In the genomic region with DNA sequence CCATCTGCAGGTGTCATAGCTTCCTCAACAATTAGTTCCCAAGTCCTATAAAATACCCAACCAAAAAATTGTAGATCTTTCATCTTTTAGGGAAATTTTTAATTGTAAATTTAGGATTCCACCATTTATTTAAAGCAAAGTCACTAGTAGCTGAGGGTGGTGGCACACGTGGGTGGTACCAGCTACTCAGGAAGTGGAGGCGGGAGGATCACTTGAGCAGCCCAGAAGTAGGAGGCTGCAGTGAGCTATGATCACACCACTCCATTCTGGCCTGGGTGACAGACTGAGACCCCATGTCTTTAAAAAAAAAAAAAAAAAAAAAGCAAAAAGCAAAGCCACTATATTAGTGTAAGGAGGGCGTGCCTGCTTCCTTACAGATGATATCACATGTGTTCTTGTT, we compare ENCODE assay signal across 29 cellular contexts.
"Had no signal": no experiment of that assay in that cellular context is flagged by ENCODE, and none has a peak within 500 bp of the region (broad histone marks: within the 10 kb centered on the region; RNA-seq: fewer than 3 reads in every experiment).

No MANE protein-coding gene starts in this region.

- ATAC-seq: activated T-cell treated with anti-CD3 and anti-CD28 coated beads, Interleukin-2, amount 50 U/mL, for 72 hours; gastroesophageal sphincter; heart left ventricle; naive thymus-derived CD4-positive, alpha-beta T cell had no signal

- H3K9me3 ChIP-seq: ascending aorta, colonic mucosa, gastroesophageal sphincter, heart left ventricle, right atrium auricular region, vagina had no signal

- DNase-seq: activated CD4-positive, alpha-beta T cell treated with anti-CD3 and anti-CD28 coated beads, Interleukin-2, amount 10 ng/mL, durations not matched to agents 24 days and 14 days; activated naive CD4-positive, alpha-beta T cell treated with Interleukin-2 at 50 U/mL for 16 hours; activated T-cell treated with anti-CD3 and anti-CD28 coated beads for 4 hours; activated T-cell treated with anti-CD3 and anti-CD28 coated beads, Interleukin-2, amount 50 U/mL, for 72 hours; cerebellar nuclear complex; colonic mucosa; effector memory CD4-positive, alpha-beta T cell; erythroblast; heart left ventricle; hypothalamus; immature natural killer cell; naive thymus-derived CD4-positive, alpha-beta T cell; stimulated activated CD4-positive, alpha-beta T cell treated with anti-CD3 and anti-CD28 coated beads, Interleukin-15, amount 100 ng/mL, for 24 hours; stimulated activated CD4-positive, alpha-beta T cell treated with anti-CD3 and anti-CD28 coated beads, Interleukin-2, amount 100 ng/mL, for 48 hours; substantia nigra; T-helper 1 cell had no signal

- H3K27ac ChIP-seq: ascending aorta, cardiac muscle cell, colonic mucosa, dorsolateral prefrontal cortex, gastroesophageal sphincter, heart left ventricle, right atrium auricular region, vagina, VCaP had no signal

- H3K36me3 Mint-ChIP-seq: activated naive CD8-positive, alpha-beta T cell; brain; immature natural killer cell; mesothelial cell of epicardium; naive thymus-derived CD4-positive, alpha-beta T cell; type B pancreatic cell had no signal

- H3K4me1 ChIP-seq: colonic mucosa, right atrium auricular region, vagina had no signal

- H3K4me1 Mint-ChIP-seq: activated CD4-positive, alpha-beta T cell treated with anti-CD3 and anti-CD28 coated beads, Interleukin-2, amount 10 ng/mL, durations not matched to agents 24 days and 14 days; brain; mesothelial cell of epicardium had no signal

- H3K4me3 Mint-ChIP-seq: activated CD4-positive, alpha-beta T cell treated with anti-CD3 and anti-CD28 coated beads, Interleukin-2, amount 10 ng/mL, durations not matched to agents 24 days and 14 days; activated naive CD8-positive, alpha-beta T cell; activated T-cell treated with anti-CD3 and anti-CD28 coated beads, Interleukin-2, amount 50 U/mL, for 72 hours; brain; immature natural killer cell; mesothelial cell of epicardium; naive thymus-derived CD4-positive, alpha-beta T cell; stimulated activated naive CD8-positive, alpha-beta T cell treated with anti-CD3 and anti-CD28 coated beads, Interleukin-15, Interleukin-2, amounts not matched to agents 100 ng/mL and 50 ng/mL, for 24 hours; T-helper 2 cell treated with Interferon-gamma antibody and Interleukin-4, amounts not matched to agents 5 μg/mL and 100 μg/mL, for 36 hours; type B pancreatic cell had no signal

- H3K27ac Mint-ChIP-seq: activated CD4-positive, alpha-beta T cell treated with anti-CD3 and anti-CD28 coated beads, Interleukin-2, amount 10 ng/mL, durations not matched to agents 24 days and 14 days; activated naive CD8-positive, alpha-beta T cell; activated T-cell treated with anti-CD3 and anti-CD28 coated beads, Interleukin-2, amount 50 U/mL, for 72 hours; brain; immature natural killer cell; mesothelial cell of epicardium; stimulated activated naive CD8-positive, alpha-beta T cell treated with anti-CD3 and anti-CD28 coated beads, Interleukin-15, Interleukin-2, amounts not matched to agents 100 ng/mL and 50 ng/mL, for 24 hours; T-helper 2 cell treated with Interferon-gamma antibody and Interleukin-4, amounts not matched to agents 5 μg/mL and 100 μg/mL, for 36 hours; type B pancreatic cell had no signal

- H3K9me3 Mint-ChIP-seq: activated CD4-positive, alpha-beta T cell treated with anti-CD3 and anti-CD28 coated beads, Interleukin-2, amount 10 ng/mL, durations not matched to agents 24 days and 14 days; activated T-cell treated with anti-CD3 and anti-CD28 coated beads, Interleukin-2, amount 50 U/mL, for 72 hours; mesothelial cell of epicardium; naive thymus-derived CD4-positive, alpha-beta T cell; stimulated activated naive CD8-positive, alpha-beta T cell treated with anti-CD3 and anti-CD28 coated beads, Interleukin-15, Interleukin-2, amounts not matched to agents 100 ng/mL and 50 ng/mL, for 24 hours; T-helper 2 cell treated with Interferon-gamma antibody and Interleukin-4, amounts not matched to agents 5 μg/mL and 100 μg/mL, for 36 hours; type B pancreatic cell had no signal

- H3K27me3 Mint-ChIP-seq: activated CD4-positive, alpha-beta T cell treated with anti-CD3 and anti-CD28 coated beads, Interleukin-2, amount 10 ng/mL, durations not matched to agents 24 days and 14 days; activated naive CD8-positive, alpha-beta T cell; stimulated activated naive CD8-positive, alpha-beta T cell treated with anti-CD3 and anti-CD28 coated beads, Interleukin-15, Interleukin-2, amounts not matched to agents 100 ng/mL and 50 ng/mL, for 24 hours had no signal

- H3K27me3 ChIP-seq: ascending aorta, cardiac muscle cell, colonic mucosa, dorsolateral prefrontal cortex, gastroesophageal sphincter, heart left ventricle, right atrium auricular region, vagina had no signal

- H3K36me3 ChIP-seq: ascending aorta, cardiac muscle cell, colonic mucosa, gastroesophageal sphincter, heart left ventricle, right atrium auricular region, vagina had no signal

- H3K4me3 ChIP-seq: ascending aorta, cardiac muscle cell, colonic mucosa, dorsolateral prefrontal cortex, gastroesophageal sphincter, heart left ventricle, right atrium auricular region, vagina had no signal
